Comparison of ENCODE assay signal across 8 cellular contexts in the genomic region with DNA sequence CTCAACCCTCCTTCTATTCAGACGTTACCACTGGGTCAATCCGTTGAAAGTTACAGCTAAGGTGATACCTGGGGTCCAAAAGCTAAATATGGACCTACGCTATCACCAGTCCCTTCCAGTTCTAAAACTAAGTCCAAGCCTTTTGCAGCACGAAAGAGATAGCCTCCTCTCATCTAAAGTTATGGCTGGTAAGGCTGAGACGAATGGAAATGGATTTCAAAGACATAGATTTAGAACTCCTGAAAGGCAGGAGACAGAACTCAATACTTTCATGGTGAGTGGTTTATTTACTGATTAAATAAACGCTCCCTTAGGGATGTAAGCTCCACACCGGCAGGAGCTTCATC. TPM values are rescaled to one million over a fixed set of nuclear protein-coding genes. Genes with fewer than 3 reads are reported as not detected.
DNase-seq lines count a peak whose midpoint lies in the region; ATAC-seq and TF ChIP-seq lines count a peak whose summit lies in the region.

No MANE protein-coding gene starts in this region.

- H3K27ac Mint-ChIP-seq in activated naive CD4-positive, alpha-beta T cell treated with anti-CD3 and anti-CD28 coated beads for 36 hours: peak overlapping the region; percentile 100

- CTCF ChIA-PET in activated naive CD4-positive, alpha-beta T cell treated with anti-CD3 and anti-CD28 coated beads for 36 hours (lab: Charles Lee): interaction anchor here (1.0 to 2.3 kb wide), 3 partner anchors 19 to 39 kb away, joined by 3 to 7 read pairs (median 7); no protein-coding TSS in a partner anchor

- 3 to 4% methylated on average over 7 of the region's 7 CpGs for WGBS in lung, 2 donors
- 2% methylated on average over 7 of the region's 7 CpGs for WGBS in upper lobe of left lung, 2 donors

- no peak for TF ChIP-seq EP300 in upper lobe of left lung (IDR thresholded peaks at IDR 0.05)

- no peaks in the 10 kb centered on the region for H3K27me3 ChIP-seq in lung (ENCODE audit: control insufficient read depth, insufficient read depth)
- H3K27me3 ChIP-seq in upper lobe of left lung: no peaks in the 10 kb centered on the region

- in situ Hi-C loops in astrocyte of the cerebellum (cut with HindIII; ENCODE audit: low sequenced_read_pairs): no loop called here

- H3K4me3 Mint-ChIP-seq in activated naive CD4-positive, alpha-beta T cell treated with anti-CD3 and anti-CD28 coated beads for 36 hours: peak overlapping the region; percentile 99

- no peak for TF ChIP-seq POLR2A in upper lobe of left lung (IDR thresholded peaks at IDR 0.05)

- H3K4me1 ChIP-seq in lung (ENCODE audit: control insufficient read depth in 2 of 2, insufficient read depth in 2 of 2, low read length in 2 of 2) (peaks cover 0 to 4% of the 10 kb centered on the region in 2 donors), upper lobe of left lung (peaks cover 34 to 67% (median 50%) of the 10 kb centered on the region in 4 donors)

- peaks cover 15% of the 10 kb centered on the region for H3K36me3 Mint-ChIP-seq in activated naive CD4-positive, alpha-beta T cell treated with anti-CD3 and anti-CD28 coated beads for 36 hours (ENCODE audit: low read depth)

- no peak for TF ChIP-seq CTCF in astrocyte of the cerebellum (IDR thresholded peaks at IDR 0.05; ENCODE audit: low read depth, low read length, missing control alignments)
- no peak for TF ChIP-seq CTCF in lung (IDR thresholded peaks at IDR 0.05; ENCODE audit: control extremely low read depth, extremely low read depth)
- TF ChIP-seq CTCF in upper lobe of left lung (IDR thresholded peaks at IDR 0.05): no peak

- DNase-seq in activated naive CD4-positive, alpha-beta T cell treated with anti-CD3 and anti-CD28 coated beads for 36 hours: no peak
- DNase-seq in activated naive CD4-positive, alpha-beta T cell treated with Interleukin-2 at 50 U/mL for 16 hours: no peak
- DNase-seq in astrocyte of the cerebellum (ENCODE audit: low read depth): no peak
- DNase-seq in lung (ENCODE audit: low spot score): no peak
- DNase-seq in upper lobe of left lung: no peak
- DNase-seq in NCI-H510A treated with DMSO at 0.1 percent for 48 hours (lab: John Stamatoyannopoulos, UW): no peak
- DNase-seq in SIG-M5 treated with dmso at 0.1 percent for 504 hours (lab: John Stamatoyannopoulos, UW; ENCODE audit: unreplicated experiment): no peak

- H3K27ac ChIP-seq in lung (ENCODE audit: low read depth in 1 of 2, low read length in 1 of 2) (peak overlapping the region; percentile 98), upper lobe of left lung (peak overlapping the region; percentile 90 to 99 (median 97))

- ATAC-seq in lung (ENCODE audit: insufficient read depth, low FRiP score) (no peak), upper lobe of left lung (ENCODE audit: low FRiP score in 2 of 2) (no peak), HG03097 (IDR thresholded peaks at IDR 0.05; ENCODE audit: low FRiP score, unreplicated experiment) (no peak)

- no peaks in the 10 kb centered on the region for H3K9me3 Mint-ChIP-seq in activated naive CD4-positive, alpha-beta T cell treated with anti-CD3 and anti-CD28 coated beads for 36 hours

- intact Hi-C loops in activated naive CD4-positive, alpha-beta T cell treated with anti-CD3 and anti-CD28 coated beads for 36 hours (cut with micrococcal nuclease): loop anchor here (1.0 to 10.0 kb wide), 9 partner anchors 282 to 1323 kb away; a partner anchor contains a TSS

- H3K9me3 ChIP-seq in lung (ENCODE audit: control insufficient read depth in 2 of 2, insufficient read depth in 1 of 2, low read length in 1 of 2) (no peaks in the 10 kb centered on the region), upper lobe of left lung (peaks cover 0 to 5% (median 0%) of the 10 kb centered on the region in 4 donors)

- H3K36me3 ChIP-seq in lung (ENCODE audit: control insufficient read depth in 2 of 2, insufficient read depth in 2 of 2, low read length in 2 of 2) (no peaks in the 10 kb centered on the region), upper lobe of left lung (no peaks in the 10 kb centered on the region)

- H3K27me3 Mint-ChIP-seq in activated naive CD4-positive, alpha-beta T cell treated with anti-CD3 and anti-CD28 coated beads for 36 hours (ENCODE audit: low read depth): no peaks in the 10 kb centered on the region

- H3K4me3 ChIP-seq in astrocyte of the cerebellum (ENCODE audit: low read depth, low read length): peak overlapping the region; percentile 61
- H3K4me3 ChIP-seq in lung: peak overlapping the region; percentile 74
- peak overlapping the region; percentile 43 to 98 (median 80) for H3K4me3 ChIP-seq in upper lobe of left lung

- peaks cover 59% of the 10 kb centered on the region for H3K4me1 Mint-ChIP-seq in activated naive CD4-positive, alpha-beta T cell treated with anti-CD3 and anti-CD28 coated beads for 36 hours (ENCODE audit: low read depth)

RNA-seq across cellular contexts. Expression of a gene that starts 0.8 kb away (rescaled TPM):
- 10 to 100 TPM; 14.5 to 16.4 TPM for total RNA-seq in activated naive CD4-positive, alpha-beta T cell treated with anti-CD3 and anti-CD28 coated beads for 36 hours
- total RNA-seq in lung (10 to 100 TPM; 19.4 to 46.0 TPM), upper lobe of left lung (10 to 100 TPM; 21.5 to 62.9 (median 31.0) TPM)
- 1 to 10 TPM; 3.5 to 9.5 TPM for polyA plus RNA-seq in lung
